Comparison of ENCODE assay signal across 9 cellular contexts in genomic region chr2:47437287-47437686, GRCh38. TPM values are rescaled to one million over a fixed set of nuclear protein-coding genes. Genes with fewer than 3 reads are reported as not detected.
DNase-seq lines count a peak whose midpoint lies in the region; ATAC-seq, FAIRE-seq and TF ChIP-seq lines count a peak whose summit lies in the region.
"Had no signal": no experiment of that assay in that cellular context is flagged by ENCODE, and none has a peak within 500 bp of the region (broad histone marks: within the 10 kb centered on the region; RNA-seq: fewer than 3 reads in every experiment).

No MANE protein-coding gene starts in this region.

- no peak for TF ChIP-seq CTCF in endothelial cell of umbilical vein (IDR thresholded peaks at IDR 0.05; ENCODE audit: extremely low read depth in 1 of 2, insufficient read depth in 1 of 2, low read depth in 1 of 2, low read length in 2 of 2)
- peak in 1 of 3 donors; percentile 45 for TF ChIP-seq CTCF in ovary (IDR thresholded peaks at IDR 0.05)

- no peak overlapping the region for H3K14ac ChIP-seq in trophoblast cell (ENCODE audit: low read length)

- intact Hi-C loops in endothelial cell of umbilical vein (cut with micrococcal nuclease) (loop anchor here (1.0 kb wide), 2 partner anchors 331 to 669 kb away; no protein-coding TSS in a partner anchor), ovary (cut with DNase I) (loop anchor here in 2 of 4 donors (5.0 to 10.0 kb wide), 3 partner anchors 330 to 978 kb away; no protein-coding TSS in a partner anchor)

- no peak overlapping the region for H3K4me2 ChIP-seq in endothelial cell of umbilical vein (ENCODE audit: insufficient read depth, low read length)
- no peak overlapping the region for H3K4me2 ChIP-seq in trophoblast cell (ENCODE audit: low read length)

- CTCF ChIA-PET in endothelial cell of umbilical vein (lab: Charles Lee), result interaction anchor here (0.6 to 7.4 kb wide), 98 partner anchors 10 to 1033 kb away, joined by 3 to 331 read pairs (median 5); partner anchors contain the start of genes MSH2 and MSH6

- no peaks in the 10 kb centered on the region for H4K20me1 ChIP-seq in endothelial cell of umbilical vein (replicated peaks; ENCODE audit: control insufficient read depth, extremely low read depth, insufficient read depth, low read length)

- in situ Hi-C loops in G401 (cut with HindIII; ENCODE audit: low sequenced_read_pairs), result no loop called here

- H3K27ac ChIP-seq in endothelial cell of umbilical vein (ENCODE audit: insufficient read depth, low read depth, low read length), result no peak overlapping the region
- H3K27ac ChIP-seq in trophoblast cell (ENCODE audit: low read depth, low read length), result no peak overlapping the region
- no peak overlapping the region for H3K27ac ChIP-seq in ovary
- H3K27ac ChIP-seq: upper lobe of left lung had no signal

- peak; percentile 81 for DNase-seq in G401 (ENCODE audit: low spot score)
- peak; percentile 33 for DNase-seq in NCI-H460 (ENCODE audit: extremely low read depth, low read depth)
- DNase-seq in endothelial cell of umbilical vein (ENCODE audit: low read depth, low spot score), result peak; percentile 48
- peak; percentile 4 to 60 for DNase-seq in trophoblast cell
- no peak for DNase-seq in stimulated activated CD4-positive, alpha-beta T cell treated with anti-CD3 and anti-CD28 coated beads, Interleukin-4, amount 100 ng/mL, for 24 hours
- DNase-seq in ovary, result no peak
- no peak for DNase-seq in NCI-H1092 (lab: John Stamatoyannopoulos, UW)
- DNase-seq: upper lobe of left lung had no signal

- H3K9me3 ChIP-seq in endothelial cell of umbilical vein (replicated peaks; ENCODE audit: control insufficient read depth, insufficient read depth, low read length), result no peaks in the 10 kb centered on the region
- H3K9me3 ChIP-seq in trophoblast cell (ENCODE audit: insufficient read depth, low read depth, low read length), result no peaks in the 10 kb centered on the region
- no peaks in the 10 kb centered on the region for H3K9me3 ChIP-seq in ovary
- H3K9me3 ChIP-seq: upper lobe of left lung had no signal

- FAIRE-seq in endothelial cell of umbilical vein (lab: Jason Lieb, UNC), result peak; percentile 70

- H3K4ac ChIP-seq in trophoblast cell (ENCODE audit: low read depth, low read length), result no peak overlapping the region

- no peak overlapping the region for H4K12ac ChIP-seq in trophoblast cell (ENCODE audit: low read depth, low read length)

- BruUV-seq in endothelial cell of umbilical vein (replicated peaks; lab: Mats Ljungman, UMichigan), result no TSS peak

- no peak overlapping the region for H2BK120ac ChIP-seq in trophoblast cell (ENCODE audit: insufficient read depth, low read length, poor library complexity)

- TF ChIP-seq POLR2A in endothelial cell of umbilical vein (IDR thresholded peaks at IDR 0.05; ENCODE audit: low read depth, low read length) (no peak), ovary (IDR thresholded peaks at IDR 0.05) (no peak)

- no peaks in the 10 kb centered on the region for H3K4me1 ChIP-seq in endothelial cell of umbilical vein (ENCODE audit: control insufficient read depth, extremely low read depth, insufficient read depth, low read length)
- no peaks in the 10 kb centered on the region for H3K4me1 ChIP-seq in trophoblast cell (ENCODE audit: control insufficient read depth in 1 of 2, insufficient read depth in 2 of 2, low read length in 2 of 2)
- H3K4me1 ChIP-seq in ovary (ENCODE audit: insufficient read depth), result peaks cover 1% of the 10 kb centered on the region
- H3K4me1 ChIP-seq: upper lobe of left lung had no signal

- no peak overlapping the region for H3K23ac ChIP-seq in trophoblast cell (ENCODE audit: low read length)

- H3K9me1 ChIP-seq in endothelial cell of umbilical vein (replicated peaks; ENCODE audit: control insufficient read depth, extremely low read depth, insufficient read depth, low read length), result no peaks in the 10 kb centered on the region

- dilution Hi-C loops in endothelial cell of umbilical vein (cut with MboI; ENCODE audit: extremely low pct_ligation_motif_present, low sequenced_read_pairs), result no loop called here

- ATAC-seq in GM19395 (IDR thresholded peaks at IDR 0.05; ENCODE audit: unreplicated experiment), result no peak

- no peaks in the 10 kb centered on the region for H3K27me3 ChIP-seq in endothelial cell of umbilical vein (ENCODE audit: control insufficient read depth in 2 of 2, insufficient read depth in 2 of 2, low read length in 2 of 2)
- no peaks in the 10 kb centered on the region for H3K27me3 ChIP-seq in trophoblast cell (ENCODE audit: insufficient read depth, low read length)
- H3K27me3 ChIP-seq in ovary, result no peaks in the 10 kb centered on the region
- H3K27me3 ChIP-seq: upper lobe of left lung had no signal

- WGBS in trophoblast cell (ENCODE audit: extremely low coverage, insufficient coverage, insufficient read length), result no CpG with 5 or more reads among the region's 4 CpGs
- 10 to 14% (median 14%) methylated on average over 4 of the region's 4 CpGs for WGBS in ovary, 3 donors

- H2BK5ac ChIP-seq in trophoblast cell (ENCODE audit: low read depth, low read length, poor library complexity), result no peak overlapping the region

- H3K4me3 ChIP-seq in endothelial cell of umbilical vein (replicated peaks in 1 of 3; ENCODE audit: insufficient read depth in 1 of 3, low read depth in 1 of 3, low read length in 3 of 3) (no peak overlapping the region), trophoblast cell (ENCODE audit: low read depth, low read length) (no peak overlapping the region), ovary (no peak overlapping the region)
- H3K4me3 ChIP-seq: upper lobe of left lung had no signal

- TF ChIP-seq EP300 in ovary (IDR thresholded peaks at IDR 0.05), result no peak

- H2AK5ac ChIP-seq in trophoblast cell (ENCODE audit: low read length), result no peak overlapping the region

- POLR2A ChIA-PET in endothelial cell of umbilical vein (lab: Charles Lee), result no interaction called here

- no peaks in the 10 kb centered on the region for H3K36me3 ChIP-seq in endothelial cell of umbilical vein (ENCODE audit: control insufficient read depth in 2 of 2, extremely low read depth in 1 of 2, insufficient read depth in 2 of 2, low read length in 2 of 2)
- H3K36me3 ChIP-seq in trophoblast cell (ENCODE audit: control insufficient read depth in 1 of 2, insufficient read depth in 2 of 2, low read length in 2 of 2), result peaks cover 4 to 8% of the 10 kb centered on the region in 2 experiments
- no peaks in the 10 kb centered on the region for H3K36me3 ChIP-seq in ovary

- no peak overlapping the region for H4K91ac ChIP-seq in trophoblast cell (ENCODE audit: low read depth, low read length)

- no peak overlapping the region for H2BK12ac ChIP-seq in trophoblast cell (ENCODE audit: low read length)

- H3K79me1 ChIP-seq in trophoblast cell (ENCODE audit: low read length), result no peaks in the 10 kb centered on the region

- H2AFZ ChIP-seq in endothelial cell of umbilical vein (ENCODE audit: low read depth, low read length) (no peak overlapping the region), trophoblast cell (ENCODE audit: insufficient read depth, low read length, poor library complexity) (no peak overlapping the region)

- H4K8ac ChIP-seq in trophoblast cell (ENCODE audit: low read depth, low read length), result no peak overlapping the region

- H3K79me2 ChIP-seq in endothelial cell of umbilical vein (ENCODE audit: control insufficient read depth, insufficient read depth, low read length) (no peaks in the 10 kb centered on the region), trophoblast cell (ENCODE audit: control insufficient read depth, insufficient read depth, low read length, poor library complexity) (no peaks in the 10 kb centered on the region)

- H3K9ac ChIP-seq in endothelial cell of umbilical vein (replicated peaks; ENCODE audit: extremely low read depth, insufficient read depth, low read length) (no peak overlapping the region), trophoblast cell (ENCODE audit: low read length) (no peak overlapping the region)

- H3K18ac ChIP-seq in trophoblast cell (ENCODE audit: low read length), result no peak overlapping the region

TF ChIP-seq in endothelial cell of umbilical vein, 7 proteins besides CTCF, POLR2A, EP300 and RAD21:
- no peak for TF ChIP-seq MAX (IDR thresholded peaks at IDR 0.05; ENCODE audit: insufficient read depth, insufficient read length)

RNA-seq across cellular contexts. Expression of gene MSH2, which starts 34.3 kb away (rescaled TPM):
- 76.5 and 115 TPM in 2 replicates for total RNA-seq in G401 (2014; rRNA removed; shearing (Covaris generic))
- 20.7 and 25.0 TPM in 2 replicates for total RNA-seq in NCI-H460 (2014; rRNA removed; shearing (Covaris generic))
- polyA plus RNA-seq in NCI-H460 (2014; cell fraction: nucleus; rRNA removed), result 44.5 and 60.3 TPM in 2 replicates
- 28.0 and 30.5 TPM in 2 replicates for total RNA-seq in endothelial cell of umbilical vein
- polyA plus RNA-seq in endothelial cell of umbilical vein, result 6.5 and 9.7 TPM in 2 replicates
- polyA plus RNA-seq in endothelial cell of umbilical vein (2011; cell fraction: cytosol; rRNA removed), result 15.3 and 15.8 TPM in 2 replicates
- polyA plus RNA-seq in endothelial cell of umbilical vein (2011; cell fraction: nucleus; rRNA removed), result 13.5 and 18.7 TPM in 2 replicates
- polyA plus RNA-seq in endothelial cell of umbilical vein (2012), result 23.3 and 31.7 TPM in 2 replicates
- 13.1 and 13.6 TPM in 2 replicates for polyA minus RNA-seq in endothelial cell of umbilical vein
- 35.2 TPM for polyA minus RNA-seq in endothelial cell of umbilical vein (2011; cell fraction: cytosol; rRNA and poly(A)+ RNA removed)
- 9.4 and 12.7 TPM in 2 replicates for polyA minus RNA-seq in endothelial cell of umbilical vein (2011; cell fraction: nucleus; rRNA and poly(A)+ RNA removed)
- polyA plus RNA-seq in trophoblast cell (2013), result 21.9 and 23.8 TPM in 2 replicates
- 10 to 100 TPM in 5 of 7 donors, 1 to 10 TPM in 2; 8.5 to 16.4 (median 10.7) TPM for total RNA-seq in ovary
- 10 to 100 TPM; 10.3 to 11.1 TPM for polyA plus RNA-seq in ovary

Comparison
In these comparisons a context has a peak if more than half of its experiments do, and no peak if none do; other contexts are left out.
1. DNase-seq: peak in G401 (single experiment), NCI-H460 (single experiment), endothelial cell of umbilical vein (single experiment) and trophoblast cell (2 of 2); none in stimulated activated CD4-positive, alpha-beta T cell treated with anti-CD3 and anti-CD28 coated beads, Interleukin-4, amount 100 ng/mL, for 24 hours (single experiment), ovary (0 of 5) and NCI-H1092 (single experiment).